ENCODE assay signal across 2 cellular contexts in the genomic region with DNA sequence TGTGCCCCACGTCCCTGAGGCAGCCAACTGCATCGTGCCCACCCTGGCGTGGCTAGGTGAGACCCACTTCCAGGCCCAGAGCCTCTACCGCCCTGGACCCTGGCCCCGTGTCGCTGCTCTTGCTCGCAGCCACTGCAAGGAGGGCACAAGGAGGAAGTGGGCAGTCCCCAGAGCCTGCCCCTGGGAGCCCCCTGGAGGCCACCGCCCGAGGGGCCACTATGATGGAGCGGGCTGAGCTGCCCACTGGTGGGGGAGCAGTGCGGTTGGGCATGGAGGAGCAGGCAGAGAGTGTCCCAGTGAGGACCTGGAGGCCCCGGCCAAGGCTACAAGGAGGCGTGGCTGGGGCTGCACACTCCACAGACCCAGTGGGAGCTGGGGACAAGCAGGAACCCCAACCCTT.
TF ChIP-seq lines count a peak whose summit lies in the region.

No MANE protein-coding gene starts in this region.

TF ChIP-seq in GM23338, 12 proteins besides CTCF, POLR2A, EP300 and RAD21:
- TF ChIP-seq CREB1 (CRISPR knock-in tag; IDR thresholded peaks at IDR 0.05; ENCODE audit: low read depth) (no peak), ZNF331 (CRISPR knock-in tag; IDR thresholded peaks at IDR 0.05; ENCODE audit: low read depth) (no peak), JUNB (IDR thresholded peaks at IDR 0.05; ENCODE audit: unreplicated experiment) (no peak), EZH2phosphoT487 (IDR thresholded peaks at IDR 0.05; ENCODE audit: unreplicated experiment) (no peak)
- TF ChIP-seq, protein P1, sequence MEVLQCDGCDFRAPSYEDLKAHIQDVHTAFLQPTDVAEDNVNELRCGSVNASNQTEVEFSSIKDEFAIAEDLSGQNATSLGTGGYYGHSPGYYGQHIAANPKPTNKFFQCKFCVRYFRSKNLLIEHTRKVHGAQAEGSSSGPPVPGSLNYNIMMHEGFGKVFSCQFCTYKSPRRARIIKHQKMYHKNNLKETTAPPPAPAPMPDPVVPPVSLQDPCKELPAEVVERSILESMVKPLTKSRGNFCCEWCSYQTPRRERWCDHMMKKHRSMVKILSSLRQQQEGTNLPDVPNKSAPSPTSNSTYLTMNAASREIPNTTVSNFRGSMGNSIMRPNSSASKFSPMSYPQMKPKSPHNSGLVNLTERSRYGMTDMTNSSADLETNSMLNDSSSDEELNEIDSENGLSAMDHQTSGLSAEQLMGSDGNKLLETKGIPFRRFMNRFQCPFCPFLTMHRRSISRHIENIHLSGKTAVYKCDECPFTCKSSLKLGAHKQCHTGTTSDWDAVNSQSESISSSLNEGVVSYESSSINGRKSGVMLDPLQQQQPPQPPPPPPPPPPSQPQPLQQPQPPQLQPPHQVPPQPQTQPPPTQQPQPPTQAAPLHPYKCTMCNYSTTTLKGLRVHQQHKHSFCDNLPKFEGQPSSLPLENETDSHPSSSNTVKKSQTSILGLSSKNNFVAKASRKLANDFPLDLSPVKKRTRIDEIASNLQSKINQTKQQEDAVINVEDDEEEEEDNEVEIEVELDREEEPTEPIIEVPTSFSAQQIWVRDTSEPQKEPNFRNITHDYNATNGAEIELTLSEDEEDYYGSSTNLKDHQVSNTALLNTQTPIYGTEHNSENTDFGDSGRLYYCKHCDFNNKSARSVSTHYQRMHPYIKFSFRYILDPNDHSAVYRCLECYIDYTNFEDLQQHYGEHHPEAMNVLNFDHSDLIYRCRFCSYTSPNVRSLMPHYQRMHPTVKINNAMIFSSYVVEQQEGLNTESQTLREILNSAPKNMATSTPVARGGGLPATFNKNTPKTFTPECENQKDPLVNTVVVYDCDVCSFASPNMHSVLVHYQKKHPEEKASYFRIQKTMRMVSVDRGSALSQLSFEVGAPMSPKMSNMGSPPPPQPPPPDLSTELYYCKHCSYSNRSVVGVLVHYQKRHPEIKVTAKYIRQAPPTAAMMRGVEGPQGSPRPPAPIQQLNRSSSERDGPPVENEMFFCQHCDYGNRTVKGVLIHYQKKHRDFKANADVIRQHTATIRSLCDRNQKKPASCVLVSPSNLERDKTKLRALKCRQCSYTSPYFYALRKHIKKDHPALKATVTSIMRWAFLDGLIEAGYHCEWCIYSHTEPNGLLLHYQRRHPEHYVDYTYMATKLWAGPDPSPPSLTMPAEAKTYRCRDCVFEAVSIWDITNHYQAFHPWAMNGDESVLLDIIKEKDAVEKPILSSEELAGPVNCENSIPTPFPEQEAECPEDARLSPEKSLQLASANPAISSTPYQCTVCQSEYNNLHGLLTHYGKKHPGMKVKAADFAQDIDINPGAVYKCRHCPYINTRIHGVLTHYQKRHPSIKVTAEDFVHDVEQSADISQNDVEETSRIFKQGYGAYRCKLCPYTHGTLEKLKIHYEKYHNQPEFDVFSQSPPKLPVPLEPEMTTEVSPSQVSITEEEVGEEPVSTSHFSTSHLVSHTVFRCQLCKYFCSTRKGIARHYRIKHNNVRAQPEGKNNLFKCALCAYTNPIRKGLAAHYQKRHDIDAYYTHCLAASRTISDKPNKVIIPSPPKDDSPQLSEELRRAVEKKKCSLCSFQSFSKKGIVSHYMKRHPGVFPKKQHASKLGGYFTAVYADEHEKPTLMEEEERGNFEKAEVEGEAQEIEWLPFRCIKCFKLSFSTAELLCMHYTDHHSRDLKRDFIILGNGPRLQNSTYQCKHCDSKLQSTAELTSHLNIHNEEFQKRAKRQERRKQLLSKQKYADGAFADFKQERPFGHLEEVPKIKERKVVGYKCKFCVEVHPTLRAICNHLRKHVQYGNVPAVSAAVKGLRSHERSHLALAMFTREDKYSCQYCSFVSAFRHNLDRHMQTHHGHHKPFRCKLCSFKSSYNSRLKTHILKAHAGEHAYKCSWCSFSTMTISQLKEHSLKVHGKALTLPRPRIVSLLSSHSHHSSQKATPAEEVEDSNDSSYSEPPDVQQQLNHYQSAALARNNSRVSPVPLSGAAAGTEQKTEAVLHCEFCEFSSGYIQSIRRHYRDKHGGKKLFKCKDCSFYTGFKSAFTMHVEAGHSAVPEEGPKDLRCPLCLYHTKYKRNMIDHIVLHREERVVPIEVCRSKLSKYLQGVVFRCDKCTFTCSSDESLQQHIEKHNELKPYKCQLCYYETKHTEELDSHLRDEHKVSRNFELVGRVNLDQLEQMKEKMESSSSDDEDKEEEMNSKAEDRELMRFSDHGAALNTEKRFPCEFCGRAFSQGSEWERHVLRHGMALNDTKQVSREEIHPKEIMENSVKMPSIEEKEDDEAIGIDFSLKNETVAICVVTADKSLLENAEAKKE (CRISPR knock-in tag; IDR thresholded peaks at IDR 0.05), result no peak
TF ChIP-seq in GM23338: peak in this region for 0.

TF ChIP-seq in IMR-90, 13 proteins besides CTCF, POLR2A, EP300 and RAD21:
- no peak for TF ChIP-seq MAZ (IDR thresholded peaks at IDR 0.05; ENCODE audit: borderline replicate concordance, low read depth, low read length)
- no peak for TF ChIP-seq BHLHE40 (IDR thresholded peaks at IDR 0.05; ENCODE audit: low read depth, low read length)
- no peak for TF ChIP-seq CHD1 (IDR thresholded peaks at IDR 0.05; ENCODE audit: low read depth, low read length)
- no peak for TF ChIP-seq MAFK (IDR thresholded peaks at IDR 0.05; ENCODE audit: low read depth, low read length)
- no peak for TF ChIP-seq RFX5 (IDR thresholded peaks at IDR 0.05; ENCODE audit: low read depth, low read length)
- TF ChIP-seq RCOR1 (IDR thresholded peaks at IDR 0.05; ENCODE audit: insufficient replicate concordance, low read length), result no peak
